Comparison of ENCODE assay signal across 35 cellular contexts in genomic region chr5:109928046-109928445, GRCh38.
"Had no signal": no experiment of that assay in that cellular context is flagged by ENCODE, and none has a peak within 500 bp of the region (broad histone marks: within the 10 kb centered on the region; RNA-seq: fewer than 3 reads in every experiment).

No MANE protein-coding gene starts in this region.

- DNase-seq: Karpas-422, Kasumi-1, KG1, MG63, MM.1S, MV-4-11, NCI-H1048, NCI-H1092, NCI-H1092 treated with DMSO at 0.1 percent for 48 hours, NCI-H1105, NCI-H1105 treated with DMSO at 0.1 percent for 48 hours, NCI-H1417, NCI-H1417 treated with DMSO at 0.1 percent for 48 hours, NCI-H1436, NCI-H1436 treated with DMSO at 0.1 percent for 48 hours, NCI-H146, NCI-H1694, NCI-H1694 treated with DMSO at 0.1 percent for 48 hours, NCI-H187, NCI-H187 treated with DMSO at 0.1 percent for 48 hours, NCI-H1930, NCI-H2029, NCI-H2029 treated with DMSO at 0.1 percent for 48 hours, NCI-H2081, NCI-H2081 treated with DMSO at 0.1 percent for 48 hours, NCI-H2107, NCI-H2171, NCI-H2171 treated with DMSO at 0.1 percent for 48 hours, NCI-H2227 treated with DMSO at 0.1 percent for 48 hours, NCI-H226, NCI-H345, NCI-H446, NCI-H446 treated with DMSO at 0.1 percent for 48 hours, NCI-H510A had no signal

- H3K9me3 ChIP-seq: MG63 had no signal

- H3K4me2 ChIP-seq: KMS-11 had no signal

- H3K9ac ChIP-seq: KMS-11 had no signal

- H3K36me3 ChIP-seq: MG63 had no signal

- H3K4me3 ChIP-seq: MG63 had no signal

- H3K27ac ChIP-seq: KMS-11 had no signal

- H3K27me3 ChIP-seq: MG63 had no signal
